Comparison of ENCODE assay signal across 8 cellular contexts in genomic region chr6:87139236-87139635, GRCh38. TPM values are rescaled to one million over a fixed set of nuclear protein-coding genes. Genes with fewer than 3 reads are reported as not detected.
DNase-seq lines count a peak whose midpoint lies in the region; ATAC-seq, FAIRE-seq and TF ChIP-seq lines count a peak whose summit lies in the region.

No MANE protein-coding gene starts in this region.

- TF ChIP-seq CTCF in GM12865 (IDR thresholded peaks at IDR 0.05; ENCODE audit: insufficient read depth, low read depth, low read length, missing control alignments) (peak; percentile 63), breast epithelium (IDR thresholded peaks at IDR 0.05) (peak; percentile 36 to 70 (median 64))

- H3K36me3 ChIP-seq in breast epithelium = no peaks in the 10 kb centered on the region

- no peaks in the 10 kb centered on the region for H3K4me1 ChIP-seq in breast epithelium

- H3K27ac ChIP-seq in breast epithelium = no peak overlapping the region

- TF ChIP-seq POLR2A in breast epithelium (IDR thresholded peaks at IDR 0.05) = no peak

- DNase-seq in CD1c-positive myeloid dendritic cell (ENCODE audit: extremely low spot score) (peak; percentile 76), GM12865 (ENCODE audit: low read depth) (peak; percentile 76), OCI-M1 (lab: John Stamatoyannopoulos, UW) (peak; percentile 70), breast epithelium (ENCODE audit: low spot score in 2 of 2) (no peak), left colon (no peak), urothelium cell line (ENCODE audit: low spot score) (peak; percentile 8), middle frontal gyrus (ENCODE audit: extremely low spot score, low spot score) (no peak)

- no peaks in the 10 kb centered on the region for H3K27me3 ChIP-seq in breast epithelium

- H3K9me3 ChIP-seq in breast epithelium = peaks cover 0 to 3% of the 10 kb centered on the region in 2 donors

- intact Hi-C loops in breast epithelium (cut with DNase I; ENCODE audit: low total_unique reads) = no loop called here
- intact Hi-C loops in left colon (cut with DNase I, micrococcal nuclease) = loop anchor here in 1 of 2 donors (10.0 kb wide), 1 partner anchor 96 kb away; no protein-coding TSS in a partner anchor

- no peak for FAIRE-seq in urothelium cell line (lab: Jason Lieb, UNC)

- ATAC-seq in HG03432 (IDR thresholded peaks at IDR 0.05; ENCODE audit: unreplicated experiment) = peak; percentile 76
- peak; percentile 83 for ATAC-seq in left colon

- H3K4me3 ChIP-seq in GM12865 (ENCODE audit: low read depth, low read length) = no peak overlapping the region
- H3K4me3 ChIP-seq in breast epithelium = no peak overlapping the region

RNA-seq across cellular contexts. Expression of gene ZNF292, which starts 16.1 kb away (rescaled TPM):
- total RNA-seq in breast epithelium (10 to 100 TPM; 35.0 to 95.1 (median 56.7) TPM), left colon (10 to 100 TPM; 32.7 to 47.5 TPM)

RNA-seq across cellular contexts. Expression of gene CGA, which starts 44.3 kb away (rescaled TPM):
- not detected for total RNA-seq in breast epithelium
- total RNA-seq in left colon = not detected

Comparison
In these comparisons a context has a peak if more than half of its experiments do, and no peak if none do; other contexts are left out.
1. DNase-seq: peak in CD1c-positive myeloid dendritic cell (single experiment), GM12865 (single experiment), OCI-M1 (single experiment) and urothelium cell line (single experiment); none in breast epithelium (0 of 2), left colon (0 of 2) and middle frontal gyrus (single experiment).